In the genomic region with DNA sequence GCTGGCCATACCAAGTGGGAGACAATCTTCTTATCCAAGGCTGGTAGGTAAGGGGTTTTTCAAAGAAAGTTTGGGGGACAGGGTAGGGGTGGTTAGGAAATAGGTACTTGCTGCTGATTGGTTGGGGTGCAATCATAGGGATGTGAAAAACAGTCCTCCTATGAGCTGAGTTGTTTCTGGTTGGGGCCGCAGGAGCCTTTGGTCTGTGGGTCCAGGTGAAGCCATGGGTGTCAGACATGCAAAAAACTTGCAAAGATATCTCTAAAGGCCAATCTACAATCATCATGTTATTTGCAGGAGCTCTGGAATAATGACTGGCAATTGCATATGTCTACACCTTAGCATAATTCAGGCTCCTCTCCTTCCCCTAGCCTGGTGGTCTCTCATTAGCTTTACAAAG, we compare ENCODE assay signal across 21 cellular contexts.
"Had no signal": no experiment of that assay in that cellular context is flagged by ENCODE, and none has a peak within 500 bp of the region (broad histone marks: within the 10 kb centered on the region; RNA-seq: fewer than 3 reads in every experiment).

No MANE protein-coding gene starts in this region.

- H3K27ac ChIP-seq: coronary artery, dorsolateral prefrontal cortex, epithelial cell of prostate, esophagus muscularis mucosa, foreskin keratinocyte, gastroesophageal sphincter, heart left ventricle, hepatocyte, left lung, lower lobe of right lung had no signal

- H3K4me3 ChIP-seq: coronary artery, dorsolateral prefrontal cortex, esophagus muscularis mucosa, gastroesophageal sphincter, heart left ventricle, hepatocyte, left lung, lower lobe of right lung had no signal

- H2AFZ ChIP-seq: hepatocyte had no signal

- H3K27me3 ChIP-seq: dorsolateral prefrontal cortex, esophagus muscularis mucosa, foreskin keratinocyte, gastroesophageal sphincter, hepatocyte, left lung had no signal

- DNase-seq: dermis blood vessel endothelial cell; dorsolateral prefrontal cortex; effector CD4-positive, alpha-beta T cell; effector memory CD4-positive, alpha-beta T cell; erythroblast; foreskin keratinocyte; heart left ventricle; hypothalamus; left cardiac atrium; left lung; left ventricle myocardium superior; lower lobe of right lung; mesenchymal stem cell; midbrain; naive thymus-derived CD4-positive, alpha-beta T cell; natural killer cell had no signal

- H3K4me1 ChIP-seq: esophagus muscularis mucosa, foreskin keratinocyte, gastroesophageal sphincter, heart left ventricle, left lung, lower lobe of right lung had no signal

- H3K36me3 Mint-ChIP-seq: naive thymus-derived CD4-positive, alpha-beta T cell; natural killer cell had no signal

- H3K4me2 ChIP-seq: hepatocyte had no signal

- H3K4me1 Mint-ChIP-seq: naive thymus-derived CD4-positive, alpha-beta T cell; natural killer cell had no signal

- H3K79me2 ChIP-seq: hepatocyte had no signal

- H3K27ac Mint-ChIP-seq: naive thymus-derived CD4-positive, alpha-beta T cell; natural killer cell had no signal

- H3K27me3 Mint-ChIP-seq: naive thymus-derived CD4-positive, alpha-beta T cell had no signal

- ATAC-seq: foreskin keratinocyte; gastroesophageal sphincter; heart left ventricle; left cardiac atrium; left lung; left ventricle myocardium superior; lower lobe of right lung; naive thymus-derived CD4-positive, alpha-beta T cell; natural killer cell had no signal

- H3K36me3 ChIP-seq: esophagus muscularis mucosa, gastroesophageal sphincter, heart left ventricle, left lung, lower lobe of right lung had no signal

- H3K4me3 Mint-ChIP-seq: naive thymus-derived CD4-positive, alpha-beta T cell; natural killer cell had no signal

- H3K9me3 ChIP-seq: esophagus muscularis mucosa, gastroesophageal sphincter, lower lobe of right lung had no signal
